Comparison of ENCODE assay signal across 32 cellular contexts in the genomic region with DNA sequence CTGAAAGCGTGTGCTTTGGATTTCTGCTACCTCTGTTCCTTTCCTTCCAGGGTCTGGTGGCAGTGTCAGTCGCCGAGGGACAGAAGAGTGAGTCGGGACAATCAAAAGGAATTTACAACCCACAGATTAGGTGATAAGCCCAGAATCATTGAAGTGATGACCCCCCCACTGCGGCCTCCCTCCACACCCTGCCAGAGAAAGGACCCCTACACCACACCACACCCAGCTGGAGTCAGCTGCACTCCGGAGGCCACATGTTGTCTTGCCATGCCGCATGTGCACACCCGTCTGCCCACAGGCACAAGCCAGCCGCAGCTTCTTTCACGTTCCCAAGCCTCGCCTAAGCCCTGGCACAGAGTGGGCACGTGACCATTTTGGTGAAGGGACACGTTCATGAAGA.
"Had no signal": no experiment of that assay in that cellular context is flagged by ENCODE, and none has a peak within 500 bp of the region (broad histone marks: within the 10 kb centered on the region; RNA-seq: fewer than 3 reads in every experiment).

No MANE protein-coding gene starts in this region.

- FAIRE-seq: bronchial epithelial cell, RCC 7860 had no signal

- H3K4me2 ChIP-seq: KMS-11, PC-9 had no signal

- H3K4me1 Mint-ChIP-seq: activated CD4-positive, alpha-beta T cell treated with anti-CD3 and anti-CD28 coated beads, Interleukin-2, amount 10 ng/mL, durations not matched to agents 24 days and 14 days; activated naive CD8-positive, alpha-beta T cell treated with anti-CD3 and anti-CD28 coated beads, Interleukin-2, amount 50 U/mL, for 24 hours; brain had no signal

- H3K27me3 Mint-ChIP-seq: activated CD4-positive, alpha-beta T cell treated with anti-CD3 and anti-CD28 coated beads, Interleukin-2, amount 10 ng/mL, durations not matched to agents 24 days and 14 days; activated naive CD8-positive, alpha-beta T cell; activated naive CD8-positive, alpha-beta T cell treated with anti-CD3 and anti-CD28 coated beads, Interleukin-2, amount 50 U/mL, for 24 hours had no signal

- H3K27ac Mint-ChIP-seq: activated CD4-positive, alpha-beta T cell treated with anti-CD3 and anti-CD28 coated beads, Interleukin-2, amount 10 ng/mL, durations not matched to agents 24 days and 14 days; activated CD8-positive, alpha-beta T cell treated with anti-CD3 and anti-CD28 coated beads for 36 hours; activated naive CD4-positive, alpha-beta T cell treated with anti-CD3 and anti-CD28 coated beads for 36 hours; activated naive CD8-positive, alpha-beta T cell; activated naive CD8-positive, alpha-beta T cell treated with anti-CD3 and anti-CD28 coated beads, Interleukin-2, amount 50 U/mL, for 24 hours; activated T-helper 1 cell treated with anti-CD3 and anti-CD28 coated beads, Interleukin-12 subunit alpha, Interleukin-12 subunit beta, Interleukin-2, Interleukin-4 antibody, amounts not matched to agents 30 ng/mL and 10 ng/mL and 1 ng/mL, durations not matched to agents 14 hours and 24 hours and 36 hours; brain had no signal

- H3K36me3 Mint-ChIP-seq: activated naive CD8-positive, alpha-beta T cell; brain had no signal

- H3K9ac ChIP-seq: KMS-11 had no signal

- DNase-seq: activated CD4-positive, alpha-beta T cell treated with anti-CD3 and anti-CD28 coated beads, Interleukin-2, amount 10 ng/mL, durations not matched to agents 24 days and 14 days; activated CD4-positive, alpha-beta T cell treated with anti-CD3 and anti-CD28 coated beads, Interleukin-2, amount 50 U/mL, for 4 hours; activated CD8-positive, alpha-beta T cell treated with anti-CD3 and anti-CD28 coated beads for 36 hours; activated gamma-delta T cell treated with Interleukin-2 at 50 U/mL for 16 hours; activated naive CD4-positive, alpha-beta T cell treated with anti-CD3 and anti-CD28 coated beads for 36 hours; activated naive CD8-positive, alpha-beta T cell treated with anti-CD3 and anti-CD28 coated beads, Interleukin-2, amount 50 U/mL, for 24 hours; activated T-cell treated with anti-CD3 and anti-CD28 coated beads for 4 hours; activated T-cell treated with anti-CD3 and anti-CD28 coated beads, Interleukin-2, amount 50 U/mL, for 4 hours; anterior cingulate cortex; central memory CD4-positive, alpha-beta T cell; MM.1S; MV-4-11; NCI-H1092; NCI-H1436 treated with DMSO at 0.1 percent for 48 hours; NCI-H187 treated with DMSO at 0.1 percent for 48 hours; NCI-H2081; NCI-H226; NCI-H446 treated with DMSO at 0.1 percent for 48 hours; NCI-H524; NCI-H69; NK-92 treated with Interleukin-12 subunit alpha and Interleukin-12 subunit beta, amount 100 ng/mL, for 24 hours; PC-9; Right ventricle myocardium superior; SW 1271; T1000 had no signal

- H3K4me3 Mint-ChIP-seq: activated CD4-positive, alpha-beta T cell treated with anti-CD3 and anti-CD28 coated beads, Interleukin-2, amount 10 ng/mL, durations not matched to agents 24 days and 14 days; activated CD8-positive, alpha-beta T cell treated with anti-CD3 and anti-CD28 coated beads for 36 hours; activated naive CD4-positive, alpha-beta T cell treated with anti-CD3 and anti-CD28 coated beads for 36 hours; activated naive CD8-positive, alpha-beta T cell; activated naive CD8-positive, alpha-beta T cell treated with anti-CD3 and anti-CD28 coated beads, Interleukin-2, amount 50 U/mL, for 24 hours; activated T-cell treated with anti-CD3 and anti-CD28 coated beads, Interleukin-2, amount 50 U/mL, for 4 hours; activated T-helper 1 cell treated with anti-CD3 and anti-CD28 coated beads, Interleukin-12 subunit alpha, Interleukin-12 subunit beta, Interleukin-2, Interleukin-4 antibody, amounts not matched to agents 30 ng/mL and 10 ng/mL and 1 ng/mL, durations not matched to agents 14 hours and 24 hours and 36 hours; brain had no signal

- H3K4me3 ChIP-seq: PC-9 had no signal

- H2AFZ ChIP-seq: PC-9 had no signal

- H3K27ac ChIP-seq: KMS-11, PC-9, RWPE1 had no signal
